In genomic region chr19:55653651-55654322, GRCh38 we compare ENCODE assay signal across 8 cellular contexts. TPM values are rescaled to one million over a fixed set of nuclear protein-coding genes. Genes with fewer than 3 reads are reported as not detected.
DNase-seq lines count a peak whose midpoint lies in the region; ATAC-seq and TF ChIP-seq lines count a peak whose summit lies in the region.

No MANE protein-coding gene starts in this region.

- peak overlapping the region; percentile 96 for H3K9ac ChIP-seq in duodenal mucosa (ENCODE audit: low read depth in 1 of 2, low read length in 2 of 2)

- H3K36me3 ChIP-seq in duodenal mucosa (ENCODE audit: control insufficient read depth in 1 of 2, insufficient read depth in 2 of 2, low read length in 2 of 2): peaks cover 0 to 6% of the 10 kb centered on the region in 2 donors
- peaks cover 11% of the 10 kb centered on the region for H3K36me3 ChIP-seq in lower lobe of right lung

- intact Hi-C loops in lower lobe of right lung (cut with DNase I): no loop called here

- H3K4me3 ChIP-seq in HL-60 (replicated peaks; ENCODE audit: insufficient read depth, low read length) (peak overlapping the region; percentile 55), duodenal mucosa (ENCODE audit: low read depth in 1 of 2, low read length in 2 of 2) (peak overlapping the region; percentile 93 to 94), lower lobe of right lung (peak overlapping the region; percentile 95)

- peak; percentile 99 for DNase-seq in COLO668 (lab: John Stamatoyannopoulos, UW; ENCODE audit: unreplicated experiment)
- DNase-seq in HL-60 (ENCODE audit: low read depth in 1 of 2, low spot score in 1 of 2): peak; percentile 96 to 98
- peak; percentile 99 for DNase-seq in NCI-H82 treated with DMSO at 0.1 percent for 48 hours (lab: John Stamatoyannopoulos, UW; ENCODE audit: unreplicated experiment)
- DNase-seq in activated CD4-positive, alpha-beta memory T cell treated with anti-CD3 and anti-CD28 coated beads, Interleukin-2, amount 10 ng/mL, durations not matched to agents 7 days and 5 days: peak; percentile 98
- peak; percentile 98 for DNase-seq in lower lobe of right lung
- peak; percentile 97 to 100 (median 99) for DNase-seq in stimulated activated CD4-positive, alpha-beta T cell treated with anti-CD3 and anti-CD28 coated beads, TNF-alpha, amount 100 ng/mL, for 1 hour (ENCODE audit: low read depth in 3 of 3, low spot score in 1 of 3)

- ATAC-seq in GM19463 (IDR thresholded peaks at IDR 0.05; ENCODE audit: unreplicated experiment) (peak; percentile 40), lower lobe of right lung (peak; percentile 77 to 87)

- no peaks in the 10 kb centered on the region for H3K27me3 ChIP-seq in HL-60 (ENCODE audit: insufficient read depth, poor library complexity, severe bottlenecking)
- no peaks in the 10 kb centered on the region for H3K27me3 ChIP-seq in duodenal mucosa (ENCODE audit: control insufficient read depth in 1 of 2, insufficient read depth in 2 of 2, low read length in 2 of 2)
- no peaks in the 10 kb centered on the region for H3K27me3 ChIP-seq in lower lobe of right lung (ENCODE audit: low read depth)

- H3K27me3 Mint-ChIP-seq in activated CD4-positive, alpha-beta memory T cell treated with anti-CD3 and anti-CD28 coated beads, Interleukin-2, amount 10 ng/mL, durations not matched to agents 7 days and 5 days: no peaks in the 10 kb centered on the region

- H3K27ac ChIP-seq in HL-60 (replicated peaks) (peak overlapping the region; percentile 99), duodenal mucosa (ENCODE audit: low read depth, low read length) (peak overlapping the region; percentile 98), lower lobe of right lung (peak overlapping the region; percentile 98)

- H3K4me1 ChIP-seq in duodenal mucosa (ENCODE audit: control insufficient read depth in 1 of 2, insufficient read depth in 2 of 2, low read length in 2 of 2) (peaks cover 29 to 35% of the 10 kb centered on the region in 2 donors), lower lobe of right lung (peaks cover 46% of the 10 kb centered on the region)

- peak overlapping the region; percentile 94 for H3K27ac Mint-ChIP-seq in activated CD4-positive, alpha-beta memory T cell treated with anti-CD3 and anti-CD28 coated beads, Interleukin-2, amount 10 ng/mL, durations not matched to agents 7 days and 5 days

- peaks cover 27% of the 10 kb centered on the region for H3K36me3 Mint-ChIP-seq in activated CD4-positive, alpha-beta memory T cell treated with anti-CD3 and anti-CD28 coated beads, Interleukin-2, amount 10 ng/mL, durations not matched to agents 7 days and 5 days (ENCODE audit: low read depth)

- H3K9me3 Mint-ChIP-seq in activated CD4-positive, alpha-beta memory T cell treated with anti-CD3 and anti-CD28 coated beads, Interleukin-2, amount 10 ng/mL, durations not matched to agents 7 days and 5 days: no peaks in the 10 kb centered on the region

- POLR2A ChIA-PET in activated CD4-positive, alpha-beta memory T cell treated with anti-CD3 and anti-CD28 coated beads, Interleukin-2, amount 10 ng/mL, durations not matched to agents 7 days and 5 days (lab: Charles Lee): interaction anchor here (0.6 to 2.5 kb wide), 17 partner anchors 9 to 246 kb away, joined by 3 to 23 read pairs (median 5); partner anchors contain the start of genes FIZ1, NAT14, UBE2S and ZNF524

- H3K9me3 ChIP-seq in duodenal mucosa (ENCODE audit: control insufficient read depth in 1 of 2, low read length in 2 of 2): no peaks in the 10 kb centered on the region
- H3K9me3 ChIP-seq in lower lobe of right lung: no peaks in the 10 kb centered on the region

- TF ChIP-seq CTCF in HL-60 (IDR thresholded peaks at IDR 0.05; ENCODE audit: insufficient read depth, low read length): peak; percentile 98
- TF ChIP-seq CTCF in lower lobe of right lung (IDR thresholded peaks at IDR 0.05): peak; percentile 98

- H3K4me1 Mint-ChIP-seq in activated CD4-positive, alpha-beta memory T cell treated with anti-CD3 and anti-CD28 coated beads, Interleukin-2, amount 10 ng/mL, durations not matched to agents 7 days and 5 days: peaks cover 40% of the 10 kb centered on the region

- CTCF ChIA-PET in activated CD4-positive, alpha-beta memory T cell treated with anti-CD3 and anti-CD28 coated beads, Interleukin-2, amount 10 ng/mL, durations not matched to agents 7 days and 5 days (lab: Charles Lee): interaction anchor here (0.7 to 3.0 kb wide), 33 partner anchors 8 to 1464 kb away, joined by 3 to 25 read pairs (median 4); partner anchors contain the start of genes EPN1, FIZ1, KMT5C and MBOAT7

- peak overlapping the region; percentile 83 for H3K4me3 Mint-ChIP-seq in activated CD4-positive, alpha-beta memory T cell treated with anti-CD3 and anti-CD28 coated beads, Interleukin-2, amount 10 ng/mL, durations not matched to agents 7 days and 5 days

RNA-seq across cellular contexts. Expression of gene U2AF2, which starts 1.0 kb away (rescaled TPM):
- 100 to 1,000 TPM; 204 to 213 TPM for total RNA-seq in activated CD4-positive, alpha-beta memory T cell treated with anti-CD3 and anti-CD28 coated beads, Interleukin-2, amount 10 ng/mL, durations not matched to agents 7 days and 5 days
- total RNA-seq in lower lobe of right lung: 143 TPM

RNA-seq across cellular contexts. Expression of gene CCDC106, which starts 5.8 kb away (rescaled TPM):
- total RNA-seq in activated CD4-positive, alpha-beta memory T cell treated with anti-CD3 and anti-CD28 coated beads, Interleukin-2, amount 10 ng/mL, durations not matched to agents 7 days and 5 days: 1 to 10 TPM; 3.7 to 3.8 TPM
- total RNA-seq in lower lobe of right lung: 11.6 TPM

RNA-seq across cellular contexts. Expression of gene ZNF581, which starts 10.3 kb away (rescaled TPM):
- total RNA-seq in activated CD4-positive, alpha-beta memory T cell treated with anti-CD3 and anti-CD28 coated beads, Interleukin-2, amount 10 ng/mL, durations not matched to agents 7 days and 5 days: 10 to 100 TPM; 26.6 to 30.1 TPM
- 22.7 TPM for total RNA-seq in lower lobe of right lung

RNA-seq across cellular contexts. Expression of gene ZNF580, which starts 13.0 kb away (rescaled TPM):
- total RNA-seq in activated CD4-positive, alpha-beta memory T cell treated with anti-CD3 and anti-CD28 coated beads, Interleukin-2, amount 10 ng/mL, durations not matched to agents 7 days and 5 days: 10 to 100 TPM; 35.7 to 39.7 TPM
- 35.2 TPM for total RNA-seq in lower lobe of right lung

RNA-seq across cellular contexts. Expression of gene EPN1, which starts 21.2 kb away (rescaled TPM):
- total RNA-seq in activated CD4-positive, alpha-beta memory T cell treated with anti-CD3 and anti-CD28 coated beads, Interleukin-2, amount 10 ng/mL, durations not matched to agents 7 days and 5 days: 10 to 100 TPM; 63.9 to 64.5 TPM
- total RNA-seq in lower lobe of right lung: 105 TPM

Comparison
In these comparisons a context has a peak if more than half of its experiments do, and no peak if none do; other contexts are left out.
1. Peak in every context shown above with its lines: DNase-seq, ATAC-seq, H3K4me3 ChIP-seq and H3K27ac ChIP-seq.